In the genomic region with DNA sequence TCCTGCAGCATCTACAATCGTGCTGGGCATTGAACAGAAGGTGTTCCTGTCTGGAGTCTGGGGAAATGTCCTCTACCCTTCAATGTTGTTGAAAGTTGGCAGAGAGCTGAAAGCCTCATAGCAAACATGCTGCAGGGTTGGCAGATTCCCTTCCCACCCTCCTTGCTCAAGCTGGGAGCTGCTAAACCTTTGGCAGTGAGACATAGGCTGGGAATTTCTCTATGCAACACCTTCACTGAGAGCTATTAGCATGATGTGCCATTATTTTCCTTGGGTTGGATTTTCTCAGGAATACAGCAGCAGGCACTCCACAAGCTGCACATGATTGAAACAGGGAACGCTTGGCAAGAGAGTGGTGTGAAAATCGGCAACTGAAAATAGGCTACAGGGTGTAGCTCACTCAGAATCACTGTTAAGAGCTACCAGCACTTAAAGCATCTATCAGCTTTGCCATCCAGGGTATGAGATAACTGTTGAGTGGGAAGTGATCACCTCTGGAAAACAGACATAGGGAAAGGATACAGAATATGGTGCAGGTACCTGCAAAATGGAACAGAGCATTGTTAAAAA, we compare ENCODE assay signal across 16 cellular contexts. TPM values are rescaled to one million over a fixed set of nuclear protein-coding genes. Genes with fewer than 3 reads are reported as not detected.
DNase-seq lines count a peak whose midpoint lies in the region; ATAC-seq and TF ChIP-seq lines count a peak whose summit lies in the region.
"Had no signal": no experiment of that assay in that cellular context is flagged by ENCODE, and none has a peak within 500 bp of the region (broad histone marks: within the 10 kb centered on the region; RNA-seq: fewer than 3 reads in every experiment).

No MANE protein-coding gene starts in this region.

- in situ Hi-C loops in G401 (cut with HindIII; ENCODE audit: low sequenced_read_pairs): no loop called here

- H3K4me3 ChIP-seq in epithelial cell of esophagus (ENCODE audit: low read length): no peak overlapping the region

- ATAC-seq in GM19452 (IDR thresholded peaks at IDR 0.05; ENCODE audit: unreplicated experiment): no peak

- TF ChIP-seq CTCF in epithelial cell of esophagus (IDR thresholded peaks at IDR 0.05; ENCODE audit: insufficient read depth, low read depth, low read length, missing control alignments): no peak

- intact Hi-C loops in cardiac septum (cut with DNase I): no loop called here

- DNase-seq in G401 (ENCODE audit: low spot score) (peak; percentile 94), anterior cingulate cortex (lab: John Stamatoyannopoulos, UW) (peak in 32 of 58 donors; percentile 4 to 79 (median 30)), epithelial cell of esophagus (ENCODE audit: low read depth) (peak; percentile 31), occipital lobe (lab: John Stamatoyannopoulos, UW) (peak; percentile 76), cardiac septum (ENCODE audit: low spot score) (no peak), HCEC 1CT (no peak)
- no peak for DNase-seq in activated naive CD4-positive, alpha-beta T cell treated with Interleukin-2 at 50 U/mL for 16 hours
- DNase-seq: EL, H9, Karpas-422, NCI-H1694 treated with DMSO at 0.1 percent for 48 hours, NCI-H2081 treated with DMSO at 0.1 percent for 48 hours, NCI-H524, Right ventricle myocardium superior had no signal

RNA-seq across cellular contexts. Expression of gene ALKBH3, which starts 9.6 kb away (rescaled TPM):
- 33.2 and 48.1 TPM in 2 replicates for total RNA-seq in G401 (2014; rRNA removed; shearing (Covaris generic))
- total RNA-seq in occipital lobe (33.5 TPM), cardiac septum (17.2 TPM)
- total RNA-seq: OCI-LY7 had no signal

Comparison
In these comparisons a context has a peak if more than half of its experiments do, and no peak if none do; other contexts are left out.
1. DNase-seq: peak in G401 (single experiment), anterior cingulate cortex (32 of 58), epithelial cell of esophagus (single experiment) and occipital lobe (single experiment); none in activated naive CD4-positive, alpha-beta T cell treated with Interleukin-2 at 50 U/mL for 16 hours (single experiment), cardiac septum (single experiment) and HCEC 1CT (single experiment).